Comparison of ENCODE assay signal across 21 cellular contexts in genomic region chr9:130198501-130199179, GRCh38. TPM values are rescaled to one million over a fixed set of nuclear protein-coding genes. Genes with fewer than 3 reads are reported as not detected.
DNase-seq lines count a peak whose midpoint lies in the region; ATAC-seq, FAIRE-seq and TF ChIP-seq lines count a peak whose summit lies in the region.
"Had no signal": no experiment of that assay in that cellular context is flagged by ENCODE, and none has a peak within 500 bp of the region (broad histone marks: within the 10 kb centered on the region; RNA-seq: fewer than 3 reads in every experiment).

No MANE protein-coding gene starts in this region.

- no peaks in the 10 kb centered on the region for H3K36me3 Mint-ChIP-seq in activated naive CD4-positive, alpha-beta T cell treated with anti-CD3 and anti-CD28 coated beads, Interleukin-2, amount 50 U/mL, for 72 hours
- H3K36me3 Mint-ChIP-seq: activated CD4-positive, alpha-beta memory T cell treated with anti-CD3 and anti-CD28 coated beads for 36 hours had no signal

- peak; percentile 26 for DNase-seq in NCI-H69 (lab: John Stamatoyannopoulos, UW)
- no peak for DNase-seq in K562 (ENCODE audit: extremely low read depth in 1 of 4, low spot score in 3 of 4)
- no peak for DNase-seq in kidney
- no peak for DNase-seq in thoracic aorta (ENCODE audit: low spot score)
- DNase-seq in activated naive CD4-positive, alpha-beta T cell treated with anti-CD3 and anti-CD28 coated beads, Interleukin-2, amount 50 U/mL, for 72 hours (ENCODE audit: low spot score in 2 of 2) = no peak
- DNase-seq in ACHN = no peak
- no peak for DNase-seq in OCI-M2 (lab: John Stamatoyannopoulos, UW; ENCODE audit: unreplicated experiment)
- DNase-seq in NCI-H774 (lab: John Stamatoyannopoulos, UW) = no peak
- DNase-seq: activated CD4-positive, alpha-beta memory T cell treated with anti-CD3 and anti-CD28 coated beads for 36 hours; activated naive CD4-positive, alpha-beta T cell; Karpas-422; left lung; NCI-H1092; NCI-H2107; NCI-H82; OCI-M1; T-helper 2 cell; trophoblast cell had no signal

- CTCF ChIA-PET in K562 (lab: Yijun Ruan, JAX; ENCODE audit: low intra/inter-chr PET ratio) = no interaction called here

- H3K36me3 ChIP-seq in K562 (ENCODE audit: control insufficient read depth, insufficient read depth, low read length) (no peaks in the 10 kb centered on the region), kidney (ENCODE audit: control insufficient read depth in 1 of 2, insufficient read depth in 2 of 2, low read length in 2 of 2) (no peaks in the 10 kb centered on the region), thoracic aorta (no peaks in the 10 kb centered on the region)
- H3K36me3 ChIP-seq: left lung, right atrium auricular region had no signal

- ATAC-seq in K562 (no peak), thoracic aorta (ENCODE audit: insufficient number of reproducible peaks, low FRiP score, low read depth) (peak; percentile 77)
- no peak for ATAC-seq in activated naive CD4-positive, alpha-beta T cell treated with anti-CD3 and anti-CD28 coated beads, Interleukin-2, amount 50 U/mL, for 72 hours

- in situ Hi-C loops in K562 (cut with MboI) = no loop called here
- in situ Hi-C loops in ACHN (cut with HindIII; ENCODE audit: low pct_ligation_motif_present, low pct_unique_long_range_greater_than_20kb, low sequenced_read_pairs) = no loop called here

- H3K4me2 ChIP-seq in K562 (ENCODE audit: insufficient read depth, low read length) = no peak overlapping the region

- peaks cover 7% of the 10 kb centered on the region for H3K9me1 ChIP-seq in K562 (ENCODE audit: control insufficient read depth, insufficient read depth, low read length)

- FAIRE-seq in K562 (lab: Jason Lieb, UNC) (no peak), kidney (lab: Jason Lieb, UNC) (no peak)
- FAIRE-seq: frontal cortex had no signal

- TF ChIP-seq EP300 in K562 (IDR thresholded peaks at IDR 0.05; ENCODE audit: low read length) = no peak

- 84% methylated on average over 12 of the region's 12 CpGs for WGBS in K562 (ENCODE audit: insufficient coverage, low coverage, missing lambda C conversion rate)

- H3K27ac ChIP-seq in K562 (ENCODE audit: extremely low read depth, low read depth, low read length) = no peak overlapping the region
- peak overlapping the region; percentile 81 to 83 for H3K27ac ChIP-seq in kidney (ENCODE audit: low read depth in 2 of 2, low read length in 2 of 2)
- H3K27ac ChIP-seq in thoracic aorta = peak overlapping the region; percentile 81 to 83
- H3K27ac ChIP-seq: left lung had no signal

- intact Hi-C loops in K562 (cut with micrococcal nuclease) (no loop called here), kidney (cut with DNase I) (no loop called here)

- no peak for TF ChIP-seq POLR2A in K562 (conservative IDR thresholded peaks at IDR 0.05)

- H2AFZ ChIP-seq in K562 (ENCODE audit: low read depth, low read length) = no peak overlapping the region

- H3K4me1 ChIP-seq in K562 (replicated peaks in 1 of 2; ENCODE audit: control insufficient read depth in 2 of 2, insufficient read depth in 2 of 2, low read length in 2 of 2) (peaks cover 14 to 46% of the 10 kb centered on the region in 2 experiments), kidney (ENCODE audit: control insufficient read depth in 1 of 2, insufficient read depth in 1 of 2, low read depth in 1 of 2, low read length in 2 of 2) (peaks cover 52 to 57% of the 10 kb centered on the region in 2 donors), thoracic aorta (ENCODE audit: control insufficient read depth in 1 of 2, low read depth in 2 of 2) (peaks cover 32 to 82% of the 10 kb centered on the region in 2 donors)
- H3K4me1 ChIP-seq: left lung had no signal

- H3K27ac Mint-ChIP-seq in activated naive CD4-positive, alpha-beta T cell treated with anti-CD3 and anti-CD28 coated beads, Interleukin-2, amount 50 U/mL, for 72 hours = peak overlapping the region in 1 of 2 donors; percentile 44
- H3K27ac Mint-ChIP-seq: activated CD4-positive, alpha-beta memory T cell treated with anti-CD3 and anti-CD28 coated beads for 36 hours; dendritic cell treated with granulocyte-macrophage colony-stimulating factor and Interleukin-4, amounts not matched to agents 40 ng/mL and 50 ng/mL, for 4 days had no signal

- POLR2A ChIA-PET in K562 (lab: Yijun Ruan, JAX) = no interaction called here

- peaks cover 31% of the 10 kb centered on the region for H4K20me1 ChIP-seq in K562 (replicated peaks; ENCODE audit: control insufficient read depth, insufficient read depth, low read length)

- H3K9me3 ChIP-seq in K562 (replicated peaks; ENCODE audit: control insufficient read depth, insufficient read depth, low read depth, low read length) (no peaks in the 10 kb centered on the region), kidney (ENCODE audit: control insufficient read depth in 1 of 2, low read length in 2 of 2) (no peaks in the 10 kb centered on the region), thoracic aorta (no peaks in the 10 kb centered on the region)
- H3K9me3 ChIP-seq: left lung, right atrium auricular region had no signal

- TF ChIP-seq CTCF in K562 (IDR thresholded peaks at IDR 0.05 in 2 of 3, conservative IDR thresholded peaks at IDR 0.05 in 1 of 3; ENCODE audit: insufficient read depth in 2 of 3, low read depth in 1 of 3, low read length in 3 of 3) = no peak
- no peak for TF ChIP-seq CTCF in kidney (IDR thresholded peaks at IDR 0.05; ENCODE audit: borderline replicate concordance, extremely low read depth, insufficient read depth)
- no peak for TF ChIP-seq CTCF in thoracic aorta (IDR thresholded peaks at IDR 0.05)

- no peak for TF ChIP-seq RAD21 in K562 (CRISPR knock-in tag; conservative IDR thresholded peaks at IDR 0.05 in 1 of 2, IDR thresholded peaks at IDR 0.05 in 1 of 2)

- no TSS peak for BruUV-seq in K562 (replicated peaks; lab: Mats Ljungman, UMichigan)

- H3K4me3 ChIP-seq in K562 = no peak overlapping the region
- no peak overlapping the region for H3K4me3 ChIP-seq in kidney (ENCODE audit: low read length in 2 of 2)
- H3K4me3 ChIP-seq in thoracic aorta = peak overlapping the region; percentile 44
- H3K4me3 ChIP-seq: left lung, right atrium auricular region had no signal

- H3K27me3 ChIP-seq in K562 (ENCODE audit: control insufficient read depth in 2 of 2, insufficient read depth in 2 of 2, low read length in 2 of 2) (no peaks in the 10 kb centered on the region), thoracic aorta (replicated peaks; ENCODE audit: insufficient read depth) (no peaks in the 10 kb centered on the region)
- H3K27me3 ChIP-seq: left lung, right atrium auricular region had no signal

- H3K79me2 ChIP-seq in K562 (ENCODE audit: control insufficient read depth, insufficient read depth, low read length) = peaks cover 4% of the 10 kb centered on the region; the same call in 2 of the 3 replicates

- no peaks in the 10 kb centered on the region for H3K9me3 Mint-ChIP-seq in activated naive CD4-positive, alpha-beta T cell treated with anti-CD3 and anti-CD28 coated beads, Interleukin-2, amount 50 U/mL, for 72 hours
- H3K9me3 Mint-ChIP-seq: activated CD4-positive, alpha-beta memory T cell treated with anti-CD3 and anti-CD28 coated beads for 36 hours; dendritic cell treated with granulocyte-macrophage colony-stimulating factor and Interleukin-4, amounts not matched to agents 40 ng/mL and 50 ng/mL, for 4 days had no signal

- H3K9ac ChIP-seq in K562 (ENCODE audit: insufficient read depth in 1 of 2, low read depth in 2 of 2, low read length in 2 of 2) = peak overlapping the region in 1 of 2 experiments; percentile 60; a peak in 1 of 4 replicates
- no peak overlapping the region for H3K9ac ChIP-seq in kidney (ENCODE audit: low read length in 2 of 2)

TF ChIP-seq in K562, 482 proteins besides CTCF, POLR2A, EP300 and RAD21 (continues in another document):
- 0 out of 3 replicates have a peak, but pooled peaks of 1 of the 2 experiments have one; percentile 19 for TF ChIP-seq CBX3 (IDR thresholded peaks at IDR 0.05; ENCODE audit: borderline replicate concordance in 1 of 2, low read length in 2 of 2)
- peak in 1 of 2 experiments; percentile 74; a peak in 2 of 4 replicates for TF ChIP-seq RCOR1 (IDR thresholded peaks at IDR 0.05; ENCODE audit: borderline replicate concordance in 1 of 2, low read depth in 2 of 2, low read length in 2 of 2)
- TF ChIP-seq ADNP (tag; IDR thresholded peaks at IDR 0.05) = peak; percentile 50; the same call in 1 of the 2 replicates
- TF ChIP-seq, protein P1, sequence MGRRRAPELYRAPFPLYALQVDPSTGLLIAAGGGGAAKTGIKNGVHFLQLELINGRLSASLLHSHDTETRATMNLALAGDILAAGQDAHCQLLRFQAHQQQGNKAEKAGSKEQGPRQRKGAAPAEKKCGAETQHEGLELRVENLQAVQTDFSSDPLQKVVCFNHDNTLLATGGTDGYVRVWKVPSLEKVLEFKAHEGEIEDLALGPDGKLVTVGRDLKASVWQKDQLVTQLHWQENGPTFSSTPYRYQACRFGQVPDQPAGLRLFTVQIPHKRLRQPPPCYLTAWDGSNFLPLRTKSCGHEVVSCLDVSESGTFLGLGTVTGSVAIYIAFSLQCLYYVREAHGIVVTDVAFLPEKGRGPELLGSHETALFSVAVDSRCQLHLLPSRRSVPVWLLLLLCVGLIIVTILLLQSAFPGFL (CRISPR knock-in tag; IDR thresholded peaks at IDR 0.05) = no peak
- no peak for TF ChIP-seq COPS2 (conservative IDR thresholded peaks at IDR 0.05)
- TF ChIP-seq TARDBP (IDR thresholded peaks at IDR 0.05) = no peak
- TF ChIP-seq CBX1 (IDR thresholded peaks at IDR 0.05; ENCODE audit: low read depth) = peak; percentile 63; the same call in 1 of the 2 replicates

RNA-seq across cellular contexts. Expression of gene NCS1, which starts 26.4 kb away (rescaled TPM):
- 6.1 and 14.0 TPM in 2 replicates for total RNA-seq in K562 (2011; cell fraction: chromatin; rRNA removed; ENCODE audit: low replicate concordance)
- total RNA-seq in K562 (2011; cell fraction: nucleolus; rRNA removed) = 10.3 and 11.0 TPM in 2 replicates
- total RNA-seq in K562 (2011; cell fraction: nucleoplasm; rRNA removed) = 7.1 and 7.5 TPM in 2 replicates
- total RNA-seq in K562 (2014; rRNA removed) (9.6 and 11.6 TPM in 2 replicates), K562 (2014; rRNA removed; fragmentation: Illumina TruSeq; extraction: Trizol) (7.6 and 8.0 TPM in 2 replicates), K562 (2015; rRNA removed; fragmentation: Illumina TruSeq; extraction: Trizol) (6.9 and 7.4 TPM in 2 replicates), K562 (2021) (22.8 and 25.0 TPM in 2 replicates), kidney (37.4 TPM), thoracic aorta (10 to 100 TPM; 50.8 to 58.3 TPM)
- polyA plus RNA-seq in K562 (2011; rRNA removed) (24.0 and 27.0 TPM in 2 replicates), K562 (2014; fragmentation: Illumina TruSeq; extraction: Trizol) (10.5 and 19.7 TPM in 2 replicates), K562 (2014; fragmentation: Nextera tagmentation; extraction: Ambion mirVana) (under 1 TPM; 0.28 to 0.66 TPM), K562 (2014; rRNA removed) (11.2 and 13.1 TPM in 2 replicates), kidney (ENCODE audit: insufficient read depth, low read depth, low replicate concordance) (27.7 TPM)
- 25.2 and 37.2 TPM in 2 replicates for polyA plus RNA-seq in K562 (2011; cell fraction: cytosol; rRNA removed)
- polyA plus RNA-seq in K562 (2011; cell fraction: nucleus; rRNA removed) = 10.2 and 16.2 TPM in 2 replicates
- polyA plus RNA-seq in K562 (2012) = 9.2 and 10.6 TPM in 2 replicates
- polyA minus RNA-seq in K562 (2011; rRNA and poly(A)+ RNA removed) = 12.8 and 20.5 TPM in 2 replicates
- 14.7 and 17.9 TPM in 2 replicates for polyA minus RNA-seq in K562 (2011; cell fraction: cytosol; rRNA and poly(A)+ RNA removed)
- 3.1 and 3.7 TPM in 2 replicates for polyA minus RNA-seq in K562 (2011; cell fraction: nucleus; rRNA and poly(A)+ RNA removed)
- 10 to 100 TPM; 13.5 to 14.0 TPM for total RNA-seq in activated naive CD4-positive, alpha-beta T cell treated with anti-CD3 and anti-CD28 coated beads, Interleukin-2, amount 50 U/mL, for 72 hours
